7 cellular contexts compared by ENCODE assay signal in the genomic region with DNA sequence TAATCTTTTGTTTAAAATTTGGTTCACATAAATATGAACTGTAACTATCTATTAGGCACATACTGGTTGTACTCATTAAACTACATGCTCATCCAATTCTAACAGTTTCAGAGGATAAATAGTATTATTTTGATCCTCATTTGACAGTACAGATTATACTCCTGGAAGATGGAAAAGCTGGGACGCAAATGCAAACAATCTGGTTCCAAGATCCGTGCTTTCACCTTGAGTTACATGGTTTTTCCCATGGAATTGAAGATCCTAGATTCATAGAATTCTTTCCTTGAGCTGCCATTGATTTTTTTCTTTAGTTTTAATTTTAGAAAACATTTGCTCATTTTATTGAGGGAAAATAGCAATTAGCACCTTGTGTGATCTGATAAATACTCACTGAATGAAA.
"Had no signal": no experiment of that assay in that cellular context is flagged by ENCODE, and none has a peak within 500 bp of the region (broad histone marks: within the 10 kb centered on the region; RNA-seq: fewer than 3 reads in every experiment).

No MANE protein-coding gene starts in this region.

- H3K27ac ChIP-seq: HL-60 had no signal

- H3K4me1 Mint-ChIP-seq: IgD-negative memory B cell had no signal

- DNase-seq: IMR-90, KBM-7 had no signal

- H3K4me3 ChIP-seq: K562 had no signal

- FAIRE-seq: HepG2, HTR-8/SVneo, K562 had no signal

- H3K27me3 Mint-ChIP-seq: IgD-negative memory B cell had no signal

- H3K4me3 Mint-ChIP-seq: IgD-negative memory B cell had no signal

- H3K9me3 Mint-ChIP-seq: IgD-negative memory B cell had no signal
